Comparison of ENCODE assay signal across 1 cellular context in the genomic region with DNA sequence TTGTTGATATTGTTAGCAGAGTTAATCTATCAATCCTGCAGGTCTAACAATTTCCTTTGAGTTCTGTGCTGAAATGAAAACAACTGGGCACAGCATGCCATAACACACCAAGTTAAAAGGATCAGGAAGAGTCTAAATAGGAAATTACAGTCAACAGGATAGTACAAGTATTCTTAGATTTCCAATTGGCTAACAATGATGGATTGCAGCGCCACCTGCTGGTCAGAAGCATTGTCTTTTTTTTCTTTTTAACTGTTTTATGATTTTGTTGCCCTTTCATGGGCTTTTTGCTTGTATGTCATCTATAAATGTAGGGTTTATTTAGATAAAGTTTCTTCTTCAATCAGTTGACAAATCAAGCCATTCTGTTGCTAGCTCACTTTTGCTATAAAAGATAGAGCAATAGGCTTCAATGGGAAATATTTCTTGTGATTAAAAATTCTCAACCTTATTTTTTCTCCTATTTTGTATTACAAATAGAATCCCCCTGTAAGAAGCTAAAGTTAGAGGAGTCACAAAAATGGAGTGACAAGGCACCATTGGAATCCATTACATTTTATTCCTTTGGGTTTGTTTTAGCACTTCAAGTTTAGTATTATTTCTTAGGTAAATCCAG.
TF ChIP-seq lines count a peak whose summit lies in the region.

No MANE protein-coding gene starts in this region.

TF ChIP-seq in H1, 55 proteins besides CTCF, POLR2A, EP300 and RAD21:
- no peak for TF ChIP-seq TEAD4 (IDR thresholded peaks at IDR 0.05; ENCODE audit: low read depth, low read length)
- no peak for TF ChIP-seq TAF7 (optimal IDR thresholded peaks at IDR 0.05; ENCODE audit: borderline replicate concordance, low read depth, low read length)
- TF ChIP-seq BCL11A (IDR thresholded peaks at IDR 0.05; ENCODE audit: low read depth in 2 of 2, low read length in 2 of 2), result no peak
- TF ChIP-seq YY1 (IDR thresholded peaks at IDR 0.05; ENCODE audit: low read depth, low read length), result no peak
- TF ChIP-seq, protein P1, sequence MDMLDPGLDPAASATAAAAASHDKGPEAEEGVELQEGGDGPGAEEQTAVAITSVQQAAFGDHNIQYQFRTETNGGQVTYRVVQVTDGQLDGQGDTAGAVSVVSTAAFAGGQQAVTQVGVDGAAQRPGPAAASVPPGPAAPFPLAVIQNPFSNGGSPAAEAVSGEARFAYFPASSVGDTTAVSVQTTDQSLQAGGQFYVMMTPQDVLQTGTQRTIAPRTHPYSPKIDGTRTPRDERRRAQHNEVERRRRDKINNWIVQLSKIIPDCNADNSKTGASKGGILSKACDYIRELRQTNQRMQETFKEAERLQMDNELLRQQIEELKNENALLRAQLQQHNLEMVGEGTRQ (IDR thresholded peaks at IDR 0.05; ENCODE audit: low read length), result no peak
- TF ChIP-seq NANOG (IDR thresholded peaks at IDR 0.05; ENCODE audit: insufficient read depth, low read depth, low read length, poor library complexity, severe bottlenecking), result no peak
- TF ChIP-seq JUND (IDR thresholded peaks at IDR 0.05; ENCODE audit: low read length), result no peak
- no peak for TF ChIP-seq KDM5A (IDR thresholded peaks at IDR 0.05; ENCODE audit: low read length)
- no peak for TF ChIP-seq POU5F1 (IDR thresholded peaks at IDR 0.05; ENCODE audit: low read depth, low read length)
- TF ChIP-seq SRF (IDR thresholded peaks at IDR 0.05; ENCODE audit: low read depth, low read length), result no peak
- TF ChIP-seq KDM1A (IDR thresholded peaks at IDR 0.05; ENCODE audit: borderline replicate concordance, low read length), result no peak
- TF ChIP-seq SIRT6 (IDR thresholded peaks at IDR 0.05; ENCODE audit: low read length), result no peak
- TF ChIP-seq RXRA (IDR thresholded peaks at IDR 0.05; ENCODE audit: insufficient read depth, low read depth, low read length), result no peak
